ENCODE assay signal across 1 cellular context in the genomic region with DNA sequence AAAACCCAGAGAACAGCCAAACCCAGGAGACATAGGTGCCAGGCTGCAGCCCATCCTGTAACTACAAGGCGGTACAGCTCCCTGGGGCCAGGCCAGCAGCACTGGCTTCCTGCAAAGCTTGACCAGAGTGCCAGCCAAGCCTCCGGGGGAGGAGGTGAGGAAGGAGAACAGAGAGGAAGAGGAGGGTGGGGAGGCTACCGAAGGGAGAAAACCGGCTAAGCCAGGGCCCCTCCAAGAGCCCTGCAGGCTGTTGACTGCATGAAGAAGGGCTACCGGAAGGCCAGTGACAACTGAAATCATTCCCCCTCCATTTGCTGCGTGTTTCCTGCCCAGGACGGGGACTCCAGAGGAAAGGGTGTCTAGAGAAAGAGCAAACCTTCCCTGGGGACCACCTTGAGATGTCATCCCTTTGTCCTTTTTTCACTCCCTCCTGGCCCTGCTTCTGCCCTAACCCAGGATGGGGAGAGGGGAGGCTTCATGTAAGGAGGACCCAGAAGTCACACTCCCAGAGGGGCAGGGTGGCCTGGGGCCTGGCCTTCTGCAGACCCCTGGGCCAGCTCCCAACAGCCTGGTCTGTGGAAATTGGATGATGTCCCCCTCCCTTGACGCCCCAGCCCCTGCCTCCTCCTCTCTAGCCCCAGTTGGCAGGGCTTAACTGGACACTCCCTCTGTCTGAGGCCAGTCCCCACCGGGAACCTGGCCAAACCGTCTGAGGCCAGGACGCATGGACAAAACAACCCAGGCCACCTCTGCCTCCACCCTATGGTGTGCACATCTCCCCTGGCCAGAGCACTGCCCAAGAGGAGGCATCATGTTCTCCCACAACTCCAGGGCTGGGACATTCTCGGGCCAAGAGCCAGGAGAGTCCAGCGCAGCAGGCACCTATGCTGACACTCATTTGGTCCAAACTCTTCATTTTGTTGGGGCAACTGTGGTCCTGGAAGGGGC.
TF ChIP-seq lines count a peak whose summit lies in the region.

No MANE protein-coding gene starts in this region.

TF ChIP-seq in H1, 55 proteins besides CTCF, POLR2A, EP300 and RAD21:
- no peak for TF ChIP-seq SP2 (IDR thresholded peaks at IDR 0.05; ENCODE audit: low read length)
- TF ChIP-seq HDAC6 (IDR thresholded peaks at IDR 0.05; ENCODE audit: low read depth, low read length) = no peak
- TF ChIP-seq CBX5 (IDR thresholded peaks at IDR 0.05; ENCODE audit: low read depth, low read length) = no peak
- TF ChIP-seq, protein P1, sequence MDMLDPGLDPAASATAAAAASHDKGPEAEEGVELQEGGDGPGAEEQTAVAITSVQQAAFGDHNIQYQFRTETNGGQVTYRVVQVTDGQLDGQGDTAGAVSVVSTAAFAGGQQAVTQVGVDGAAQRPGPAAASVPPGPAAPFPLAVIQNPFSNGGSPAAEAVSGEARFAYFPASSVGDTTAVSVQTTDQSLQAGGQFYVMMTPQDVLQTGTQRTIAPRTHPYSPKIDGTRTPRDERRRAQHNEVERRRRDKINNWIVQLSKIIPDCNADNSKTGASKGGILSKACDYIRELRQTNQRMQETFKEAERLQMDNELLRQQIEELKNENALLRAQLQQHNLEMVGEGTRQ (IDR thresholded peaks at IDR 0.05; ENCODE audit: low read length) = no peak
